ENCODE assay signal across 8 cellular contexts in genomic region chr6:26421259-26422144, GRCh38. TPM values are rescaled to one million over a fixed set of nuclear protein-coding genes. Genes with fewer than 3 reads are reported as not detected.
DNase-seq lines count a peak whose midpoint lies in the region; ATAC-seq, FAIRE-seq and TF ChIP-seq lines count a peak whose summit lies in the region.

No MANE protein-coding gene starts in this region.

- no peak overlapping the region for H3K4me3 Mint-ChIP-seq in progenitor cell of endocrine pancreas (ENCODE audit: low read depth)

- H3K27ac Mint-ChIP-seq in progenitor cell of endocrine pancreas, result no peak overlapping the region

- FAIRE-seq in GM18507 (lab: Jason Lieb, UNC), result peak; percentile 90

- H3K9me3 Mint-ChIP-seq in progenitor cell of endocrine pancreas (ENCODE audit: low read depth), result peaks cover 8% of the 10 kb centered on the region

- TF ChIP-seq CTCF in progenitor cell of endocrine pancreas (IDR thresholded peaks at IDR 0.05; ENCODE audit: unreplicated experiment), result no peak

- H3K27me3 Mint-ChIP-seq in progenitor cell of endocrine pancreas, result no peaks in the 10 kb centered on the region

- peaks cover 14% of the 10 kb centered on the region for H3K36me3 Mint-ChIP-seq in progenitor cell of endocrine pancreas (ENCODE audit: insufficient read depth)

- DNase-seq in 8988T, result peak; percentile 65
- DNase-seq in GM18507 (ENCODE audit: extremely low spot score, insufficient read length, low read depth), result peak; percentile 68
- peak; percentile 66 for DNase-seq in NCI-H1694 (lab: John Stamatoyannopoulos, UW)
- peak in 4 of 5 donors; percentile 29 to 65 (median 45) for DNase-seq in T-helper 1 cell
- DNase-seq in astrocyte of the hippocampus (ENCODE audit: low read depth, low spot score), result peak; percentile 95
- DNase-seq in hepatic stellate cell (ENCODE audit: low spot score), result peak; percentile 91
- peak; percentile 48 for DNase-seq in progenitor cell of endocrine pancreas (ENCODE audit: low spot score, unreplicated experiment)

- peak; percentile 88 for ATAC-seq in HG02884 (IDR thresholded peaks at IDR 0.05; ENCODE audit: unreplicated experiment)

- H3K4me1 Mint-ChIP-seq in progenitor cell of endocrine pancreas (ENCODE audit: low read depth), result peaks cover 11% of the 10 kb centered on the region

RNA-seq across cellular contexts. Expression of gene BTN3A3, which starts 18.8 kb away (rescaled TPM):
- 2.4 and 3.1 TPM in 2 replicates for total RNA-seq in progenitor cell of endocrine pancreas

RNA-seq across cellular contexts. Expression of gene BTN3A1, which starts 19.4 kb away (rescaled TPM):
- 9.6 and 10.5 TPM in 2 replicates for total RNA-seq in progenitor cell of endocrine pancreas

RNA-seq across cellular contexts. Expression of gene BTN2A1, which starts 36.3 kb away (rescaled TPM):
- total RNA-seq in progenitor cell of endocrine pancreas, result 24.7 and 26.4 TPM in 2 replicates

RNA-seq across cellular contexts. Expression of gene BTN2A2, which starts 38.6 kb away (rescaled TPM):
- 26.8 and 33.4 TPM in 2 replicates for total RNA-seq in progenitor cell of endocrine pancreas

RNA-seq across cellular contexts. Expression of gene BTN3A2, which starts 56.5 kb away (rescaled TPM):
- total RNA-seq in progenitor cell of endocrine pancreas, result 5.1 and 5.3 TPM in 2 replicates

Comparison
In these comparisons a context has a peak if more than half of its experiments do, and no peak if none do; other contexts are left out.
1. Peak in every context shown above with its lines: DNase-seq and ATAC-seq.
2. DNase-seq: peak in every context shown above with its lines; median percentile 95 in astrocyte of the hippocampus; 91 in hepatic stellate cell; 68 in GM18507; 66 in NCI-H1694; 65 in 8988T; 48 in progenitor cell of endocrine pancreas; 45 in T-helper 1 cell.